Comparison of ENCODE assay signal across 8 cellular contexts in the genomic region with DNA sequence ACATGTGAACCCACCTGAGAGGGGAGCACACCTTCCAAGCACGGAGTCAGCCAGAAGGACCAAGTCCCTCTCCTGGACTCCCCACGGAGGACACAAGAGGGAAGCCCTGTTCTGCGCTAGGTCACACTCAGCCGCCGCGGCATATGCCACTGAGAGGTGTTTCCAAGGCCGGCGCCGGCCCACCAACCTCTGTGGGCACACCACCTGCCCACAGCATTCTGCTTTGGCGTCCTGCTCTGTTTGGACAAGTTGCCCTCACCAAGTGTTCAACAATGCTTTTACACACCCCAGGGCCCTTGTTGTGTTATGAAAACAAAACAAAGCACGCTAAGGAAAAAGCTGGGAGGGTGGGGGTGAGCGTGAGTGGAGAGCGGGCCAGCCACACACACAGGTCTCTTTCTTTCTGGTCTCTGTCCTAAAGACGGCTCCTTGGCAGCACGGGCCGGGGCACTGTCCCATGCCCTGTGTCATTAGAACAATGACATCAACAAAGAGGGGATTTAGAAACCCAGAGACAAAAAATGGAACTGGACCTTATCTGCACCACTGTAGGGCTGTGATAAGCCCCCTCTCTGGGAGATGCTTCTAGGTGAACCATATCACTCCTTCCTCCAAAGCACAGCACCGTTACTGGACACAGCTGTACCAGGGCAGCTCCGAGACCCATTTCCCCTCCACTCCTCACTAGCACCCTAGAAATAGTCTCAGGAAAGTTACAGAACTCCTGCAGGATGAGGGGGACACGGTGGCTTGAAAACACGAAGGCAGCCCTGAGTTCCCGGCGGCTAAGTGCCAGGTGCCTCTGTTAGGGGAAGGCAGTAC. TPM values are rescaled to one million over a fixed set of nuclear protein-coding genes. Genes with fewer than 3 reads are reported as not detected.
A peak's percentile ranks its signal among the peaks of the same experiment; 100 is the strongest.
DNase-seq lines count a peak whose midpoint lies in the region; ATAC-seq and TF ChIP-seq lines count a peak whose summit lies in the region.

No MANE protein-coding gene starts in this region.

- H4K91ac ChIP-seq in trophoblast cell (ENCODE audit: low read depth, low read length) = no peak overlapping the region

- peak overlapping the region; percentile 48 for H2BK5ac ChIP-seq in trophoblast cell (ENCODE audit: low read depth, low read length, poor library complexity)

- H3K4me1 ChIP-seq in Peyer's patch (peaks cover 32 to 94% (median 60%) of the 10 kb centered on the region in 4 donors), trophoblast cell (ENCODE audit: control insufficient read depth in 1 of 2, insufficient read depth in 2 of 2, low read length in 2 of 2) (peaks cover 76% of the 10 kb centered on the region in 2 experiments)

- DNase-seq in DMS53 (lab: John Stamatoyannopoulos, UW) = peak; percentile 96
- DNase-seq in Peyer's patch = no peak
- DNase-seq in epithelial cell of prostate (ENCODE audit: low read depth, low spot score) = no peak
- no peak for DNase-seq in trophoblast cell
- no peak for DNase-seq in KG1 (lab: John Stamatoyannopoulos, UW)
- DNase-seq in SW 1271 (lab: John Stamatoyannopoulos, UW) = no peak
- DNase-seq in HT-29 (ENCODE audit: low spot score) = no peak

- H3K36me3 ChIP-seq in Peyer's patch = peaks cover 0 to 5% (median 0%) of the 10 kb centered on the region in 3 donors
- peaks cover 52 to 68% of the 10 kb centered on the region in 2 experiments for H3K36me3 ChIP-seq in trophoblast cell (ENCODE audit: control insufficient read depth in 1 of 2, insufficient read depth in 2 of 2, low read length in 2 of 2)

- no peak for TF ChIP-seq CTCF in Peyer's patch (IDR thresholded peaks at IDR 0.05)

- peak overlapping the region; percentile 47 for H3K14ac ChIP-seq in trophoblast cell (ENCODE audit: low read length)

- no peak overlapping the region for H3K4me2 ChIP-seq in trophoblast cell (ENCODE audit: low read length)

- H3K18ac ChIP-seq in trophoblast cell (ENCODE audit: low read length) = peak overlapping the region; percentile 60

- H3K27ac ChIP-seq in Peyer's patch (peak overlapping the region; percentile 72 to 92 (median 80)), epithelial cell of prostate (peak overlapping the region; percentile 99), trophoblast cell (ENCODE audit: low read depth, low read length) (peak overlapping the region; percentile 13)

- ATAC-seq in GM19463 (IDR thresholded peaks at IDR 0.05; ENCODE audit: unreplicated experiment) = no peak

- peak overlapping the region in 2 of 4 donors; percentile 3 to 5 for H3K4me3 ChIP-seq in Peyer's patch
- H3K4me3 ChIP-seq in trophoblast cell (ENCODE audit: low read depth, low read length) = peak overlapping the region; percentile 10

- no peak overlapping the region for H2BK12ac ChIP-seq in trophoblast cell (ENCODE audit: low read length)

- H2AK5ac ChIP-seq in trophoblast cell (ENCODE audit: low read length) = no peak overlapping the region

- H3K79me2 ChIP-seq in trophoblast cell (ENCODE audit: control insufficient read depth, insufficient read depth, low read length, poor library complexity) = peaks cover 66% of the 10 kb centered on the region

- WGBS in trophoblast cell (ENCODE audit: extremely low coverage, insufficient coverage, insufficient read length) = no CpG with 5 or more reads among the region's 22 CpGs

- peak overlapping the region; percentile 18 for H3K9ac ChIP-seq in trophoblast cell (ENCODE audit: low read length)

- no peak overlapping the region for H2BK120ac ChIP-seq in trophoblast cell (ENCODE audit: insufficient read depth, low read length, poor library complexity)

- peak overlapping the region; percentile 51 for H3K4ac ChIP-seq in trophoblast cell (ENCODE audit: low read depth, low read length)

- no peak overlapping the region for H3K23ac ChIP-seq in trophoblast cell (ENCODE audit: low read length)

- H4K12ac ChIP-seq in trophoblast cell (ENCODE audit: low read depth, low read length) = no peak overlapping the region

- H3K27me3 ChIP-seq in Peyer's patch = no peaks in the 10 kb centered on the region
- no peaks in the 10 kb centered on the region for H3K27me3 ChIP-seq in trophoblast cell (ENCODE audit: insufficient read depth, low read length)

- H3K9me3 ChIP-seq in Peyer's patch (no peaks in the 10 kb centered on the region), trophoblast cell (ENCODE audit: insufficient read depth, low read depth, low read length) (no peaks in the 10 kb centered on the region)

- H2AFZ ChIP-seq in trophoblast cell (ENCODE audit: insufficient read depth, low read length, poor library complexity) = no peak overlapping the region

- TF ChIP-seq POLR2A in Peyer's patch (IDR thresholded peaks at IDR 0.05) = no peak

- H3K79me1 ChIP-seq in trophoblast cell (ENCODE audit: low read length) = peaks cover 22% of the 10 kb centered on the region

- H4K8ac ChIP-seq in trophoblast cell (ENCODE audit: low read depth, low read length) = no peak overlapping the region

RNA-seq across cellular contexts. Expression of a gene that starts 17.0 kb away (rescaled TPM):
- 100 to 1,000 TPM in 1 of 4 donors, 10 to 100 TPM in 3; 42.9 to 100 (median 68.7) TPM for total RNA-seq in Peyer's patch
- polyA plus RNA-seq in trophoblast cell (2013) = 108 and 116 TPM in 2 replicates
- total RNA-seq in HT-29 (2014; rRNA removed; shearing (Covaris generic)) = 70.8 and 72.3 TPM in 2 replicates

Comparison
In these comparisons a context has a peak if more than half of its experiments do, and no peak if none do; other contexts are left out.
1. H3K27ac ChIP-seq: peak in every context shown above with its lines; median percentile 99 in epithelial cell of prostate; 80 in Peyer's patch; 13 in trophoblast cell.